1 cellular context compared by ENCODE assay signal in the genomic region with DNA sequence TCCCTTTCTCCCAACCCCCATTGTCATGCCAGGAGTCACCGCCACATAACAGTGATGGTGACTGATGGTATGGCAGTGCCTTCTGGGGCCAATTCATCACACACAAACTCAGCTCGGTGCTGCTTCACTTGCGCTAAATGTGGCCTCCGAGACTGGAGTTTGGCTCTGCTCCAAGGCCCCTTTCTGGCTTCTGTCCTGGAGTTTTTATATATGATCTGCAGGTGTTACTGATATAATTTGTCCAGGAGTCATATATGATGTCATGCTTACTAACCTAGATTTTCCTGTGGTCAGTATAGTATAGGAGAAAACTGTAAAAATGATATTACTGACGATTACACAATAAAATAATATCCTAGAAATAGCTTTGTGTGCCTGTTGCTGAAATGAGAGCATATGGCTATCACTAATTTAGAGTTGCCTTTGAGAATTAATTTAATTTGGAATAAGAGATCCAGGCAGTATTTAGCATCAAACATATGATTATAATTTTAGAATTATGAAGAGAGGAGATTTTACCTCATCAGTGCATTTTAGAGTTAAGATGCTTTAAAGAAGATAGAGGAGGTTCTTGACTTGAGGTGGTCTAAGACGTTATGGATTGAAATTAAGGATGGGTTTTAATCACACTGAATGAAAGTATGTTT.
TF ChIP-seq lines count a peak whose summit lies in the region.

No MANE protein-coding gene starts in this region.

TF ChIP-seq in HEK293, 187 proteins besides CTCF, POLR2A, EP300 and RAD21 (continued from another document and continues in another):
- TF ChIP-seq HIC1 (tag by site-specific recombination; IDR thresholded peaks at IDR 0.05) (peak; percentile 55; the same call in 1 of the 2 replicates), ZBTB48 (tag by site-specific recombination; IDR thresholded peaks at IDR 0.05) (no peak), ZNF830 (tag by site-specific recombination; IDR thresholded peaks at IDR 0.05; ENCODE audit: low read depth) (no peak), ZNF843 (tag by site-specific recombination; IDR thresholded peaks at IDR 0.05) (peak; percentile 36; the same call in 1 of the 2 replicates), ZNF560 (tag by site-specific recombination; IDR thresholded peaks at IDR 0.05; ENCODE audit: borderline replicate concordance) (no peak), ZNF146 (tag by site-specific recombination; IDR thresholded peaks at IDR 0.05) (no peak), ZNF600 (tag by site-specific recombination; IDR thresholded peaks at IDR 0.05) (peak; percentile 62; the same call in 1 of the 2 replicates), ZNF24 (tag by site-specific recombination; IDR thresholded peaks at IDR 0.05) (no peak), RBAK (tag by site-specific recombination; IDR thresholded peaks at IDR 0.05) (no peak), ZBTB20 (tag by site-specific recombination; IDR thresholded peaks at IDR 0.05) (no peak), ZNF184 (tag by site-specific recombination; IDR thresholded peaks at IDR 0.05) (no peak), ZNF707 (tag by site-specific recombination; IDR thresholded peaks at IDR 0.05) (no peak), MZF1 (tag by site-specific recombination; IDR thresholded peaks at IDR 0.05; ENCODE audit: borderline replicate concordance) (0 out of 2 replicates have a peak, but pooled peaks have one; percentile 45), ZNF544 (tag by site-specific recombination; IDR thresholded peaks at IDR 0.05) (no peak), ZNF302 (tag by site-specific recombination; IDR thresholded peaks at IDR 0.05; ENCODE audit: low read depth) (no peak), ZNF626 (tag by site-specific recombination; IDR thresholded peaks at IDR 0.05) (no peak), HOXC10 (CRISPR knock-in tag; IDR thresholded peaks at IDR 0.05) (no peak), ZNF76 (tag by site-specific recombination; IDR thresholded peaks at IDR 0.05; ENCODE audit: borderline replicate concordance, low read depth) (no peak), ZNF776 (tag by site-specific recombination; IDR thresholded peaks at IDR 0.05; ENCODE audit: borderline replicate concordance) (no peak), ZNF449 (tag by site-specific recombination; IDR thresholded peaks at IDR 0.05) (no peak), ZNF341 (tag by site-specific recombination; IDR thresholded peaks at IDR 0.05; ENCODE audit: low read depth) (no peak), ZFP3 (tag by site-specific recombination; IDR thresholded peaks at IDR 0.05; ENCODE audit: low read depth) (no peak), ZNF175 (tag by site-specific recombination; IDR thresholded peaks at IDR 0.05) (no peak), REPIN1 (tag by site-specific recombination; IDR thresholded peaks at IDR 0.05; ENCODE audit: low read depth) (no peak), PRDM6 (tag by site-specific recombination; IDR thresholded peaks at IDR 0.05) (peak; percentile 64), ZNF561 (tag by site-specific recombination; IDR thresholded peaks at IDR 0.05; ENCODE audit: borderline replicate concordance) (0 out of 2 replicates have a peak, but pooled peaks have one; percentile 38), ZNF416 (tag by site-specific recombination; IDR thresholded peaks at IDR 0.05) (no peak)
- TF ChIP-seq, protein P1, sequence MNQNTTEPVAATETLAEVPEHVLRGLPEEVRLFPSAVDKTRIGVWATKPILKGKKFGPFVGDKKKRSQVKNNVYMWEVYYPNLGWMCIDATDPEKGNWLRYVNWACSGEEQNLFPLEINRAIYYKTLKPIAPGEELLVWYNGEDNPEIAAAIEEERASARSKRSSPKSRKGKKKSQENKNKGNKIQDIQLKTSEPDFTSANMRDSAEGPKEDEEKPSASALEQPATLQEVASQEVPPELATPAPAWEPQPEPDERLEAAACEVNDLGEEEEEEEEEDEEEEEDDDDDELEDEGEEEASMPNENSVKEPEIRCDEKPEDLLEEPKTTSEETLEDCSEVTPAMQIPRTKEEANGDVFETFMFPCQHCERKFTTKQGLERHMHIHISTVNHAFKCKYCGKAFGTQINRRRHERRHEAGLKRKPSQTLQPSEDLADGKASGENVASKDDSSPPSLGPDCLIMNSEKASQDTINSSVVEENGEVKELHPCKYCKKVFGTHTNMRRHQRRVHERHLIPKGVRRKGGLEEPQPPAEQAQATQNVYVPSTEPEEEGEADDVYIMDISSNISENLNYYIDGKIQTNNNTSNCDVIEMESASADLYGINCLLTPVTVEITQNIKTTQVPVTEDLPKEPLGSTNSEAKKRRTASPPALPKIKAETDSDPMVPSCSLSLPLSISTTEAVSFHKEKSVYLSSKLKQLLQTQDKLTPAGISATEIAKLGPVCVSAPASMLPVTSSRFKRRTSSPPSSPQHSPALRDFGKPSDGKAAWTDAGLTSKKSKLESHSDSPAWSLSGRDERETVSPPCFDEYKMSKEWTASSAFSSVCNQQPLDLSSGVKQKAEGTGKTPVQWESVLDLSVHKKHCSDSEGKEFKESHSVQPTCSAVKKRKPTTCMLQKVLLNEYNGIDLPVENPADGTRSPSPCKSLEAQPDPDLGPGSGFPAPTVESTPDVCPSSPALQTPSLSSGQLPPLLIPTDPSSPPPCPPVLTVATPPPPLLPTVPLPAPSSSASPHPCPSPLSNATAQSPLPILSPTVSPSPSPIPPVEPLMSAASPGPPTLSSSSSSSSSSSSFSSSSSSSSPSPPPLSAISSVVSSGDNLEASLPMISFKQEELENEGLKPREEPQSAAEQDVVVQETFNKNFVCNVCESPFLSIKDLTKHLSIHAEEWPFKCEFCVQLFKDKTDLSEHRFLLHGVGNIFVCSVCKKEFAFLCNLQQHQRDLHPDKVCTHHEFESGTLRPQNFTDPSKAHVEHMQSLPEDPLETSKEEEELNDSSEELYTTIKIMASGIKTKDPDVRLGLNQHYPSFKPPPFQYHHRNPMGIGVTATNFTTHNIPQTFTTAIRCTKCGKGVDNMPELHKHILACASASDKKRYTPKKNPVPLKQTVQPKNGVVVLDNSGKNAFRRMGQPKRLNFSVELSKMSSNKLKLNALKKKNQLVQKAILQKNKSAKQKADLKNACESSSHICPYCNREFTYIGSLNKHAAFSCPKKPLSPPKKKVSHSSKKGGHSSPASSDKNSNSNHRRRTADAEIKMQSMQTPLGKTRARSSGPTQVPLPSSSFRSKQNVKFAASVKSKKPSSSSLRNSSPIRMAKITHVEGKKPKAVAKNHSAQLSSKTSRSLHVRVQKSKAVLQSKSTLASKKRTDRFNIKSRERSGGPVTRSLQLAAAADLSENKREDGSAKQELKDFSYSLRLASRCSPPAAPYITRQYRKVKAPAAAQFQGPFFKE (tag by site-specific recombination; IDR thresholded peaks at IDR 0.05; ENCODE audit: borderline replicate concordance): no peak
- TF ChIP-seq, protein P2, sequence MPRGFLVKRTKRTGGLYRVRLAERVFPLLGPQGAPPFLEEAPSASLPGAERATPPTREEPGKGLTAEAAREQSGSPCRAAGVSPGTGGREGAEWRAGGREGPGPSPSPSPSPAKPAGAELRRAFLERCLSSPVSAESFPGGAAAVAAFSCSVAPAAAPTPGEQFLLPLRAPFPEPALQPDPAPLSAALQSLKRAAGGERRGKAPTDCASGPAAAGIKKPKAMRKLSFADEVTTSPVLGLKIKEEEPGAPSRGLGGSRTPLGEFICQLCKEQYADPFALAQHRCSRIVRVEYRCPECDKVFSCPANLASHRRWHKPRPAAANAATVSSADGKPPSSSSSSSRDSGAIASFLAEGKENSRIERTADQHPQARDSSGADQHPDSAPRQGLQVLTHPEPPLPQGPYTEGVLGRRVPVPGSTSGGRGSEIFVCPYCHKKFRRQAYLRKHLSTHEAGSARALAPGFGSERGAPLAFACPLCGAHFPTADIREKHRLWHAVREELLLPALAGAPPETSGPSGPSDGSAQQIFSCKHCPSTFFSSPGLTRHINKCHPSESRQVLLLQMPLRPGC (tag by site-specific recombination; IDR thresholded peaks at IDR 0.05): no peak
- TF ChIP-seq, protein P3, sequence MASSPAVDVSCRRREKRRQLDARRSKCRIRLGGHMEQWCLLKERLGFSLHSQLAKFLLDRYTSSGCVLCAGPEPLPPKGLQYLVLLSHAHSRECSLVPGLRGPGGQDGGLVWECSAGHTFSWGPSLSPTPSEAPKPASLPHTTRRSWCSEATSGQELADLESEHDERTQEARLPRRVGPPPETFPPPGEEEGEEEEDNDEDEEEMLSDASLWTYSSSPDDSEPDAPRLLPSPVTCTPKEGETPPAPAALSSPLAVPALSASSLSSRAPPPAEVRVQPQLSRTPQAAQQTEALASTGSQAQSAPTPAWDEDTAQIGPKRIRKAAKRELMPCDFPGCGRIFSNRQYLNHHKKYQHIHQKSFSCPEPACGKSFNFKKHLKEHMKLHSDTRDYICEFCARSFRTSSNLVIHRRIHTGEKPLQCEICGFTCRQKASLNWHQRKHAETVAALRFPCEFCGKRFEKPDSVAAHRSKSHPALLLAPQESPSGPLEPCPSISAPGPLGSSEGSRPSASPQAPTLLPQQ (tag by site-specific recombination; IDR thresholded peaks at IDR 0.05): 0 out of 2 replicates have a peak, but pooled peaks have one; percentile 32
- TF ChIP-seq, protein P4, sequence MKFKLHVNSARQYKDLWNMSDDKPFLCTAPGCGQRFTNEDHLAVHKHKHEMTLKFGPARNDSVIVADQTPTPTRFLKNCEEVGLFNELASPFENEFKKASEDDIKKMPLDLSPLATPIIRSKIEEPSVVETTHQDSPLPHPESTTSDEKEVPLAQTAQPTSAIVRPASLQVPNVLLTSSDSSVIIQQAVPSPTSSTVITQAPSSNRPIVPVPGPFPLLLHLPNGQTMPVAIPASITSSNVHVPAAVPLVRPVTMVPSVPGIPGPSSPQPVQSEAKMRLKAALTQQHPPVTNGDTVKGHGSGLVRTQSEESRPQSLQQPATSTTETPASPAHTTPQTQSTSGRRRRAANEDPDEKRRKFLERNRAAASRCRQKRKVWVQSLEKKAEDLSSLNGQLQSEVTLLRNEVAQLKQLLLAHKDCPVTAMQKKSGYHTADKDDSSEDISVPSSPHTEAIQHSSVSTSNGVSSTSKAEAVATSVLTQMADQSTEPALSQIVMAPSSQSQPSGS (tag by site-specific recombination; IDR thresholded peaks at IDR 0.05; ENCODE audit: low read depth): peak; percentile 90
- TF ChIP-seq, protein P5, sequence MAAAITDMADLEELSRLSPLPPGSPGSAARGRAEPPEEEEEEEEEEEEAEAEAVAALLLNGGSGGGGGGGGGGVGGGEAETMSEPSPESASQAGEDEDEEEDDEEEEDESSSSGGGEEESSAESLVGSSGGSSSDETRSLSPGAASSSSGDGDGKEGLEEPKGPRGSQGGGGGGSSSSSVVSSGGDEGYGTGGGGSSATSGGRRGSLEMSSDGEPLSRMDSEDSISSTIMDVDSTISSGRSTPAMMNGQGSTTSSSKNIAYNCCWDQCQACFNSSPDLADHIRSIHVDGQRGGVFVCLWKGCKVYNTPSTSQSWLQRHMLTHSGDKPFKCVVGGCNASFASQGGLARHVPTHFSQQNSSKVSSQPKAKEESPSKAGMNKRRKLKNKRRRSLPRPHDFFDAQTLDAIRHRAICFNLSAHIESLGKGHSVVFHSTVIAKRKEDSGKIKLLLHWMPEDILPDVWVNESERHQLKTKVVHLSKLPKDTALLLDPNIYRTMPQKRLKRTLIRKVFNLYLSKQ (tag by site-specific recombination; IDR thresholded peaks at IDR 0.05; ENCODE audit: borderline replicate concordance): no peak
- TF ChIP-seq, protein P6, sequence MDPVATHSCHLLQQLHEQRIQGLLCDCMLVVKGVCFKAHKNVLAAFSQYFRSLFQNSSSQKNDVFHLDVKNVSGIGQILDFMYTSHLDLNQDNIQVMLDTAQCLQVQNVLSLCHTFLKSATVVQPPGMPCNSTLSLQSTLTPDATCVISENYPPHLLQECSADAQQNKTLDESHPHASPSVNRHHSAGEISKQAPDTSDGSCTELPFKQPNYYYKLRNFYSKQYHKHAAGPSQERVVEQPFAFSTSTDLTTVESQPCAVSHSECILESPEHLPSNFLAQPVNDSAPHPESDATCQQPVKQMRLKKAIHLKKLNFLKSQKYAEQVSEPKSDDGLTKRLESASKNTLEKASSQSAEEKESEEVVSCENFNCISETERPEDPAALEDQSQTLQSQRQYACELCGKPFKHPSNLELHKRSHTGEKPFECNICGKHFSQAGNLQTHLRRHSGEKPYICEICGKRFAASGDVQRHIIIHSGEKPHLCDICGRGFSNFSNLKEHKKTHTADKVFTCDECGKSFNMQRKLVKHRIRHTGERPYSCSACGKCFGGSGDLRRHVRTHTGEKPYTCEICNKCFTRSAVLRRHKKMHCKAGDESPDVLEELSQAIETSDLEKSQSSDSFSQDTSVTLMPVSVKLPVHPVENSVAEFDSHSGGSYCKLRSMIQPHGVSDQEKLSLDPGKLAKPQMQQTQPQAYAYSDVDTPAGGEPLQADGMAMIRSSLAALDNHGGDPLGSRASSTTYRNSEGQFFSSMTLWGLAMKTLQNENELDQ (tag by site-specific recombination; IDR thresholded peaks at IDR 0.05; ENCODE audit: low read depth): no peak
